Comparison of ENCODE assay signal across 14 cellular contexts in genomic region chr4:99024481-99025275, GRCh38. TPM values are rescaled to one million over a fixed set of nuclear protein-coding genes. Genes with fewer than 3 reads are reported as not detected.
DNase-seq lines count a peak whose midpoint lies in the region; ATAC-seq, FAIRE-seq and TF ChIP-seq lines count a peak whose summit lies in the region.
"Had no signal": no experiment of that assay in that cellular context is flagged by ENCODE, and none has a peak within 500 bp of the region (broad histone marks: within the 10 kb centered on the region; RNA-seq: fewer than 3 reads in every experiment).

No MANE protein-coding gene starts in this region.

- DNase-seq in activated naive CD4-positive, alpha-beta T cell treated with Interleukin-2 at 50 U/mL for 16 hours, result no peak
- DNase-seq in bronchial epithelial cell (ENCODE audit: low read depth) (peak; percentile 24), left lobe of liver (ENCODE audit: low spot score) (no peak), thyroid gland (peak; percentile 9 to 10), aorta (no peak), AML-193 (lab: John Stamatoyannopoulos, UW) (no peak)
- DNase-seq: cortex of kidney; hypothalamus; NCI-H1105 treated with DMSO at 0.1 percent for 48 hours; stimulated activated CD4-positive, alpha-beta T cell treated with anti-CD3 and anti-CD28 coated beads, Interleukin-4, amount 100 ng/mL, for 24 hours had no signal

- H3K27ac ChIP-seq in thyroid gland (no peak overlapping the region), aorta (ENCODE audit: low read depth in 1 of 2, low read length in 2 of 2) (no peak overlapping the region)
- H3K27ac ChIP-seq: neutrophil had no signal

- peaks cover 2% of the 10 kb centered on the region for H3K36me3 ChIP-seq in bronchial epithelial cell (ENCODE audit: control insufficient read depth, insufficient read depth, low read length)
- H3K36me3 ChIP-seq in thyroid gland, result no peaks in the 10 kb centered on the region
- H3K36me3 ChIP-seq in aorta (ENCODE audit: control insufficient read depth in 1 of 2, insufficient read depth in 2 of 2, low read length in 1 of 2), result no peaks in the 10 kb centered on the region
- H3K36me3 ChIP-seq: neutrophil had no signal

- peaks cover 9% of the 10 kb centered on the region for H3K9me3 Mint-ChIP-seq in activated naive CD4-positive, alpha-beta T cell treated with anti-CD3 and anti-CD28 coated beads, Interleukin-2, amount 50 U/mL, for 24 hours

- H3K4me1 Mint-ChIP-seq in activated naive CD4-positive, alpha-beta T cell treated with anti-CD3 and anti-CD28 coated beads, Interleukin-2, amount 50 U/mL, for 24 hours, result peaks cover 77% of the 10 kb centered on the region

- WGBS in thyroid gland, 2 donors, result 75 to 79% methylated on average over 7 of the region's 7 CpGs
- 58 to 82% methylated on average over 7 of the region's 7 CpGs for WGBS in aorta, 2 donors

- H3K27ac Mint-ChIP-seq in activated naive CD4-positive, alpha-beta T cell treated with anti-CD3 and anti-CD28 coated beads, Interleukin-2, amount 50 U/mL, for 24 hours, result peak overlapping the region; percentile 25
- H3K27ac Mint-ChIP-seq: activated T-helper 2 cell treated with anti-CD3 and anti-CD28 coated beads, Interferon-gamma antibody, Interleukin-2, Interleukin-4, amounts not matched to agents 10 μg/mL and 5 μg/mL and 100 μg/mL, durations not matched to agents 14 hours and 24 hours and 36 hours had no signal

- H3K9me3 ChIP-seq in thyroid gland (no peaks in the 10 kb centered on the region), aorta (ENCODE audit: control insufficient read depth, low read length) (peaks cover 1% of the 10 kb centered on the region)
- H3K9me3 ChIP-seq: neutrophil had no signal

- no peak overlapping the region for H3K4me3 ChIP-seq in bronchial epithelial cell (ENCODE audit: low read depth, low read length)
- H3K4me3 ChIP-seq in thyroid gland (replicated peaks in 1 of 3), result no peak overlapping the region
- H3K4me3 ChIP-seq in aorta (ENCODE audit: low read length in 2 of 2), result no peak overlapping the region

- TF ChIP-seq CTCF in bronchial epithelial cell (IDR thresholded peaks at IDR 0.05; ENCODE audit: insufficient read depth, low read length, severe bottlenecking) (peak; percentile 5), thyroid gland (IDR thresholded peaks at IDR 0.05) (no peak)

- no peak for TF ChIP-seq POLR2A in thyroid gland (IDR thresholded peaks at IDR 0.05)

- ATAC-seq in left lobe of liver, result peak; percentile 53
- no peak for ATAC-seq in GM18873 (IDR thresholded peaks at IDR 0.05; ENCODE audit: low FRiP score, unreplicated experiment)
- no peak for ATAC-seq in aorta (ENCODE audit: low FRiP score)

- no peaks in the 10 kb centered on the region for H3K27me3 Mint-ChIP-seq in activated naive CD4-positive, alpha-beta T cell treated with anti-CD3 and anti-CD28 coated beads, Interleukin-2, amount 50 U/mL, for 24 hours

- H3K4me1 ChIP-seq in thyroid gland (peaks cover 12 to 13% of the 10 kb centered on the region in 2 donors), aorta (ENCODE audit: control insufficient read depth in 1 of 2, insufficient read depth in 2 of 2, low read length in 2 of 2) (peaks cover 1 to 9% of the 10 kb centered on the region in 2 donors)

- H3K4me3 Mint-ChIP-seq in activated naive CD4-positive, alpha-beta T cell treated with anti-CD3 and anti-CD28 coated beads, Interleukin-2, amount 50 U/mL, for 24 hours, result peak overlapping the region; percentile 5

- intact Hi-C loops in thyroid gland (cut with DNase I) (no loop called here), aorta (cut with DNase I) (no loop called here)

- peaks cover 15% of the 10 kb centered on the region for H3K36me3 Mint-ChIP-seq in activated naive CD4-positive, alpha-beta T cell treated with anti-CD3 and anti-CD28 coated beads, Interleukin-2, amount 50 U/mL, for 24 hours

- no peak for FAIRE-seq in bronchial epithelial cell (lab: Jason Lieb, UNC)

- no peaks in the 10 kb centered on the region for H3K27me3 ChIP-seq in bronchial epithelial cell (ENCODE audit: control insufficient read depth, insufficient read depth, low read length)
- H3K27me3 ChIP-seq in thyroid gland, result no peaks in the 10 kb centered on the region
- H3K27me3 ChIP-seq in aorta (ENCODE audit: control insufficient read depth in 1 of 2, insufficient read depth in 2 of 2, low read length in 1 of 2), result no peaks in the 10 kb centered on the region
- H3K27me3 ChIP-seq: neutrophil had no signal

RNA-seq across cellular contexts. Expression of gene METAP1, which starts 29.2 kb away (rescaled TPM):
- 33.0 and 41.9 TPM in 2 replicates for total RNA-seq in bronchial epithelial cell
- 14.6 TPM for total RNA-seq in left lobe of liver
- 10 to 100 TPM; 33.4 to 43.1 (median 37.6) TPM for total RNA-seq in thyroid gland
- 10 to 100 TPM; 57.2 to 61.4 TPM for total RNA-seq in aorta
- polyA plus RNA-seq in aorta, result 10 to 100 TPM; 40.2 to 48.2 TPM

Comparison
In these comparisons a context has a peak if more than half of its experiments do, and no peak if none do; other contexts are left out.
1. DNase-seq: peak in bronchial epithelial cell (single experiment) and thyroid gland (2 of 2); none in activated naive CD4-positive, alpha-beta T cell treated with Interleukin-2 at 50 U/mL for 16 hours (single experiment), left lobe of liver (single experiment), aorta (0 of 2) and AML-193 (0 of 2).